Comparison of ENCODE assay signal across 9 cellular contexts in the genomic region with DNA sequence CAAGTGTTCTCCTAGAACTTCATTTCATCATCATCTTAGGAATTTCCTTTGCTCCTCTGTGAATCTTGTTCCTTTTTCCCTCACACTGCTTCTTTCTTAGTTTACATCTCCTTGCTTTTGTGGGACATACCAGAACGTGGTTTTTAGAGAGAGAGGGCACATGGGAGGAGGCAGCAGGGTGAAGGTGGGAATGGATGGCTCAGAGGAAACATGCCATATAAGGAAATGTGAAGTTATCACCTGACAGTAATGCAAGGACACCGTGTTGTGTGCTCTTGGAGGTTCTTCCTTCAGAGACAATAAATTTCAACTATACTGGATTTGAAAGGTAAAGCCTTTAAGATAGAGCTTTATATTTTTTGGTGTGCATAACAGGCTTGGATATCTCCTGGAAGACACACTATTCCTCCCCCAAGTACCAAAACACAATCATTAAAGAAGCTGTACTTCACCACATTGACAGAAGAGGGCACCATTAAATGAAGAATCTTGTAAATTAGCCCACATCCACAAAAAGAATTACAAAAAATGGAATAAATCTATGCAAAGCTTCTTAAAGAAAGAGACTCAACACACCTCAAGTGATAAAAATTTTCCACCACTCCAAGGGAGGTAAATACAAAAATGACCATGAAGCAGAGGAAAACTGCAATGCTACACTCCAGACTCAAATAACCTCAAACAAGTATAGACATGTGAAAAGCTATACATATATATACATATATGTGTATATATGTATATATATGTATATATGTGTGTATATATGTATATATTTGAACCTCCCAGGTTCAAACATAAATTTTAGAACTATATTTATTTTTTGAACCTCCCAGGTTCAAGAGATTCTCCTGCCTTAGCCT. TPM values are rescaled to one million over a fixed set of nuclear protein-coding genes. Genes with fewer than 3 reads are reported as not detected.
A peak's percentile ranks its signal among the peaks of the same experiment; 100 is the strongest.
DNase-seq lines count a peak whose midpoint lies in the region; ATAC-seq and TF ChIP-seq lines count a peak whose summit lies in the region.
"Had no signal": no experiment of that assay in that cellular context is flagged by ENCODE, and none has a peak within 500 bp of the region (broad histone marks: within the 10 kb centered on the region; RNA-seq: fewer than 3 reads in every experiment).

No MANE protein-coding gene starts in this region.

- H3K36me3 Mint-ChIP-seq in activated CD4-positive, alpha-beta T cell treated with anti-CD3 and anti-CD28 coated beads for 36 hours (ENCODE audit: low read depth) = no peaks in the 10 kb centered on the region
- no peaks in the 10 kb centered on the region for H3K36me3 Mint-ChIP-seq in MCF 10A (ENCODE audit: insufficient read depth, unreplicated experiment)
- peaks cover 2% of the 10 kb centered on the region for H3K36me3 Mint-ChIP-seq in memory B cell
- no peaks in the 10 kb centered on the region for H3K36me3 Mint-ChIP-seq in activated T-helper 1 cell treated with anti-CD3 and anti-CD28 coated beads, Interleukin-12 subunit alpha, Interleukin-12 subunit beta, Interleukin-2, Interleukin-4 antibody, amounts not matched to agents 30 ng/mL and 10 ng/mL and 1 ng/mL, durations not matched to agents 14 hours and 24 hours and 36 hours (ENCODE audit: low read depth)

- TF ChIP-seq CTCF in MCF 10A (IDR thresholded peaks at IDR 0.05; ENCODE audit: unreplicated experiment) = peak; percentile 68

- H3K9me3 Mint-ChIP-seq in activated CD4-positive, alpha-beta T cell treated with anti-CD3 and anti-CD28 coated beads for 36 hours (ENCODE audit: low read depth) = no peaks in the 10 kb centered on the region
- H3K9me3 Mint-ChIP-seq in MCF 10A (ENCODE audit: unreplicated experiment) = no peaks in the 10 kb centered on the region
- no peaks in the 10 kb centered on the region for H3K9me3 Mint-ChIP-seq in memory B cell
- H3K9me3 Mint-ChIP-seq in activated T-helper 1 cell treated with anti-CD3 and anti-CD28 coated beads, Interleukin-12 subunit alpha, Interleukin-12 subunit beta, Interleukin-2, Interleukin-4 antibody, amounts not matched to agents 30 ng/mL and 10 ng/mL and 1 ng/mL, durations not matched to agents 14 hours and 24 hours and 36 hours = no peaks in the 10 kb centered on the region
- H3K9me3 Mint-ChIP-seq: dendritic cell treated with granulocyte-macrophage colony-stimulating factor and Interleukin-4, amounts not matched to agents 40 ng/mL and 50 ng/mL, for 4 days had no signal

- H3K27me3 Mint-ChIP-seq in activated CD4-positive, alpha-beta T cell treated with anti-CD3 and anti-CD28 coated beads for 36 hours = no peaks in the 10 kb centered on the region
- H3K27me3 Mint-ChIP-seq in MCF 10A (ENCODE audit: insufficient read depth, unreplicated experiment) (no peaks in the 10 kb centered on the region), memory B cell (no peaks in the 10 kb centered on the region)
- H3K27me3 Mint-ChIP-seq in activated T-helper 1 cell treated with anti-CD3 and anti-CD28 coated beads, Interleukin-12 subunit alpha, Interleukin-12 subunit beta, Interleukin-2, Interleukin-4 antibody, amounts not matched to agents 30 ng/mL and 10 ng/mL and 1 ng/mL, durations not matched to agents 14 hours and 24 hours and 36 hours (ENCODE audit: insufficient read depth) = no peaks in the 10 kb centered on the region
- H3K27me3 Mint-ChIP-seq: dendritic cell treated with granulocyte-macrophage colony-stimulating factor and Interleukin-4, amounts not matched to agents 40 ng/mL and 50 ng/mL, for 4 days had no signal

- no peak for DNase-seq in activated CD4-positive, alpha-beta T cell treated with anti-CD3 and anti-CD28 coated beads for 36 hours
- no peak for DNase-seq in activated CD4-positive, alpha-beta T cell treated with anti-CD3 and anti-CD28 coated beads, Interleukin-2, amount 50 U/mL, for 4 hours
- DNase-seq in LoVo (ENCODE audit: low spot score) = peak; percentile 7
- DNase-seq in MCF 10A (ENCODE audit: unreplicated experiment) = peak; percentile 63
- peak in 1 of 2 donors; percentile 41 for DNase-seq in memory B cell (ENCODE audit: low spot score in 2 of 2)
- no peak for DNase-seq in SHP77 treated with DMSO at 0.1 percent for 48 hours (lab: John Stamatoyannopoulos, UW)
- DNase-seq in NCI-H187 treated with DMSO at 0.1 percent for 48 hours (lab: John Stamatoyannopoulos, UW) = no peak
- no peak for DNase-seq in activated T-helper 1 cell treated with anti-CD3 and anti-CD28 coated beads, Interleukin-12 subunit alpha, Interleukin-12 subunit beta, Interleukin-2, Interleukin-4 antibody, amounts not matched to agents 30 ng/mL and 10 ng/mL and 1 ng/mL, durations not matched to agents 14 hours and 24 hours and 36 hours (ENCODE audit: low spot score)

- CTCF ChIA-PET in activated CD4-positive, alpha-beta T cell treated with anti-CD3 and anti-CD28 coated beads for 36 hours (lab: Charles Lee) = interaction anchor here (0.6 to 5.3 kb wide), 39 partner anchors 8 to 760 kb away, joined by 3 to 144 read pairs (median 4); partner anchors contain the start of gene RPL39L
- CTCF ChIA-PET in MCF 10A (lab: Yijun Ruan, JAX) = interaction anchor here (0.5 to 6.3 kb wide), 53 partner anchors 10 to 647 kb away, joined by 3 to 96 read pairs (median 4); partner anchors contain the start of genes RPL39L and RTP1

- no peak overlapping the region for H3K4me3 Mint-ChIP-seq in activated CD4-positive, alpha-beta T cell treated with anti-CD3 and anti-CD28 coated beads for 36 hours
- H3K4me3 Mint-ChIP-seq in MCF 10A (ENCODE audit: unreplicated experiment) = no peak overlapping the region
- no peak overlapping the region for H3K4me3 Mint-ChIP-seq in memory B cell
- H3K4me3 Mint-ChIP-seq in activated T-helper 1 cell treated with anti-CD3 and anti-CD28 coated beads, Interleukin-12 subunit alpha, Interleukin-12 subunit beta, Interleukin-2, Interleukin-4 antibody, amounts not matched to agents 30 ng/mL and 10 ng/mL and 1 ng/mL, durations not matched to agents 14 hours and 24 hours and 36 hours = no peak overlapping the region
- H3K4me3 Mint-ChIP-seq: dendritic cell treated with granulocyte-macrophage colony-stimulating factor and Interleukin-4, amounts not matched to agents 40 ng/mL and 50 ng/mL, for 4 days had no signal

- POLR2A ChIA-PET in activated CD4-positive, alpha-beta T cell treated with anti-CD3 and anti-CD28 coated beads for 36 hours (lab: Charles Lee) = interaction anchor here (0.6 to 1.2 kb wide), 2 partner anchors 37 to 181 kb away, joined by 3 read pairs; no protein-coding TSS in a partner anchor
- POLR2A ChIA-PET in MCF 10A (lab: Yijun Ruan, JAX) = interaction anchor here (0.7 to 1.4 kb wide), 12 partner anchors 12 to 909 kb away, joined by 3 to 11 read pairs (median 4); no protein-coding TSS in a partner anchor

- no TSS peak for BruUV-seq in MCF 10A (replicated peaks; lab: Mats Ljungman, UMichigan)

- ATAC-seq in activated CD4-positive, alpha-beta T cell treated with anti-CD3 and anti-CD28 coated beads for 36 hours = peak; percentile 63
- ATAC-seq in memory B cell (ENCODE audit: low read depth) = peak; percentile 29

- H3K4me1 Mint-ChIP-seq in activated CD4-positive, alpha-beta T cell treated with anti-CD3 and anti-CD28 coated beads for 36 hours = peaks cover 7% of the 10 kb centered on the region
- peaks cover 9% of the 10 kb centered on the region for H3K4me1 Mint-ChIP-seq in MCF 10A (ENCODE audit: insufficient read depth, unreplicated experiment)
- peaks cover 13% of the 10 kb centered on the region for H3K4me1 Mint-ChIP-seq in memory B cell
- peaks cover 9% of the 10 kb centered on the region for H3K4me1 Mint-ChIP-seq in activated T-helper 1 cell treated with anti-CD3 and anti-CD28 coated beads, Interleukin-12 subunit alpha, Interleukin-12 subunit beta, Interleukin-2, Interleukin-4 antibody, amounts not matched to agents 30 ng/mL and 10 ng/mL and 1 ng/mL, durations not matched to agents 14 hours and 24 hours and 36 hours (ENCODE audit: low read depth)

- intact Hi-C loops in activated CD4-positive, alpha-beta T cell treated with anti-CD3 and anti-CD28 coated beads for 36 hours (cut with DNase I, micrococcal nuclease) = loop anchor here (1.0 kb wide), 3 partner anchors 37 to 264 kb away; no protein-coding TSS in a partner anchor
- intact Hi-C loops in MCF 10A (cut with micrococcal nuclease) = loop anchor here (1.0 to 5.0 kb wide), 6 partner anchors 18 to 566 kb away; no protein-coding TSS in a partner anchor
- intact Hi-C loops in activated T-helper 1 cell treated with anti-CD3 and anti-CD28 coated beads, Interleukin-12 subunit alpha, Interleukin-12 subunit beta, Interleukin-2, Interleukin-4 antibody, amounts not matched to agents 30 ng/mL and 10 ng/mL and 1 ng/mL, durations not matched to agents 14 hours and 24 hours and 36 hours (cut with micrococcal nuclease) = loop anchor here (1.0 to 2.0 kb wide), 3 partner anchors 18 to 52 kb away; no protein-coding TSS in a partner anchor

- H3K27ac Mint-ChIP-seq in activated CD4-positive, alpha-beta T cell treated with anti-CD3 and anti-CD28 coated beads for 36 hours = peak overlapping the region; percentile 35
- H3K27ac Mint-ChIP-seq in MCF 10A (ENCODE audit: low read depth, unreplicated experiment) = no peak overlapping the region
- no peak overlapping the region for H3K27ac Mint-ChIP-seq in memory B cell
- no peak overlapping the region for H3K27ac Mint-ChIP-seq in activated T-helper 1 cell treated with anti-CD3 and anti-CD28 coated beads, Interleukin-12 subunit alpha, Interleukin-12 subunit beta, Interleukin-2, Interleukin-4 antibody, amounts not matched to agents 30 ng/mL and 10 ng/mL and 1 ng/mL, durations not matched to agents 14 hours and 24 hours and 36 hours
- H3K27ac Mint-ChIP-seq: dendritic cell treated with granulocyte-macrophage colony-stimulating factor and Interleukin-4, amounts not matched to agents 40 ng/mL and 50 ng/mL, for 4 days had no signal

RNA-seq across cellular contexts. Expression of gene RPL39L, which starts 26.1 kb away (rescaled TPM):
- 10 to 100 TPM; 18.2 to 21.4 TPM for total RNA-seq in activated CD4-positive, alpha-beta T cell treated with anti-CD3 and anti-CD28 coated beads for 36 hours
- 1.0 and 3.3 TPM in 2 replicates for total RNA-seq in MCF 10A (2022)
- 7.5 and 8.3 TPM in 2 replicates for total RNA-seq in activated T-helper 1 cell treated with anti-CD3 and anti-CD28 coated beads, Interleukin-12 subunit alpha, Interleukin-12 subunit beta, Interleukin-2, Interleukin-4 antibody, amounts not matched to agents 30 ng/mL and 10 ng/mL and 1 ng/mL, durations not matched to agents 14 hours and 24 hours and 36 hours

Comparison
In these comparisons a context has a peak if more than half of its experiments do, and no peak if none do; other contexts are left out.
1. DNase-seq: peak in LoVo (single experiment) and MCF 10A (single experiment); none in activated CD4-positive, alpha-beta T cell treated with anti-CD3 and anti-CD28 coated beads for 36 hours (single experiment), activated CD4-positive, alpha-beta T cell treated with anti-CD3 and anti-CD28 coated beads, Interleukin-2, amount 50 U/mL, for 4 hours (0 of 2), SHP77 treated with DMSO at 0.1 percent for 48 hours (single experiment), NCI-H187 treated with DMSO at 0.1 percent for 48 hours (single experiment) and activated T-helper 1 cell treated with anti-CD3 and anti-CD28 coated beads, Interleukin-12 subunit alpha, Interleukin-12 subunit beta, Interleukin-2, Interleukin-4 antibody, amounts not matched to agents 30 ng/mL and 10 ng/mL and 1 ng/mL, durations not matched to agents 14 hours and 24 hours and 36 hours (single experiment).